28 cellular contexts compared by ENCODE assay signal in the genomic region with DNA sequence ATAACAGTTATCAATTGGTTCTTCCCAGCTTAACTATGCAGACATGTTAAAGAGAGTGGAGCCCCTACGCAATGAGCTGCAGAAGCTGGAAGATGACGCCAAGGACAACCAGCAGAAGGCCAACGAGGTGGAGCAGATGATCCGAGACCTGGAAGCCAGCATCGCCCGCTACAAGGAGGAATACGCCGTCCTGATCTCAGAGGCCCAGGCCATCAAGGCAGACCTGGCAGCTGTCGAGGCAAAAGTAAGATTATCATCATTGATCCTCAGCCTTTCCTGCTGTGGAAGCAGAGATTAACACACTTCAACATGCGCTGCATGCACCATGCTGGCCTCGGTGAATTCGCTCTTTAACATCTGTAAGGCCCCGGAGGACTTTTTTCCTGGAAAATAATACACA. TPM values are rescaled to one million over a fixed set of nuclear protein-coding genes. Genes with fewer than 3 reads are reported as not detected.
A peak's percentile ranks its signal among the peaks of the same experiment; 100 is the strongest.
DNase-seq lines count a peak whose midpoint lies in the region; ATAC-seq and TF ChIP-seq lines count a peak whose summit lies in the region.
"Had no signal": no experiment of that assay in that cellular context is flagged by ENCODE, and none has a peak within 500 bp of the region (broad histone marks: within the 10 kb centered on the region; RNA-seq: fewer than 3 reads in every experiment).

No MANE protein-coding gene starts in this region.

- H2BK5ac ChIP-seq in IMR-90 (ENCODE audit: low read depth, low read length, poor library complexity, severe bottlenecking), result no peak overlapping the region

- no peak for TF ChIP-seq RAD21 in IMR-90 (IDR thresholded peaks at IDR 0.05; ENCODE audit: low read length)

- no peak for ATAC-seq in IMR-90 (ENCODE audit: low read depth)
- ATAC-seq in effector memory CD8-positive, alpha-beta T cell (replicated peaks), result no peak
- ATAC-seq: A549, GM12878, GM23338, Panc1 had no signal

- H3K4me3 Mint-ChIP-seq in effector memory CD8-positive, alpha-beta T cell, result no peak overlapping the region
- H3K4me3 Mint-ChIP-seq: CD4-positive, alpha-beta memory T cell; GM23338 had no signal

- H2AK9ac ChIP-seq in IMR-90 (replicated peaks; ENCODE audit: low read depth, low read length, poor library complexity), result no peak overlapping the region

- H3K23ac ChIP-seq in IMR-90 (ENCODE audit: low read depth, low read length), result no peak overlapping the region

- peaks cover 41 to 55% of the 10 kb centered on the region in 2 experiments for H3K79me1 ChIP-seq in IMR-90 (ENCODE audit: low read depth in 1 of 2, low read length in 2 of 2)

- BruUV-seq in mammary epithelial cell (replicated peaks; lab: Mats Ljungman, UMichigan), result TSS peak; percentile 80
- BruUV-seq in IMR-90 (replicated peaks; lab: Mats Ljungman, UMichigan), result TSS peak; percentile 94

- no peak overlapping the region for H3K18ac ChIP-seq in IMR-90 (ENCODE audit: low read depth, low read length)

- 91% methylated on average over 13 of the region's 13 CpGs for WGBS in mammary epithelial cell (ENCODE audit: low coverage, missing lambda C conversion rate)
- WGBS in IMR-90 (ENCODE audit: extremely low coverage in 2 of 2, insufficient read length in 1 of 2), 2 experiments, result 94% methylated on average over 9 of the region's 13 CpGs; no CpG with 5 or more reads in 1 of the 2 experiments

- no peak overlapping the region for H3K4me2 ChIP-seq in mammary epithelial cell (ENCODE audit: insufficient read depth, low read depth, low read length)
- H3K4me2 ChIP-seq in IMR-90 (ENCODE audit: low read depth, low read length), result no peak overlapping the region
- H3K4me2 ChIP-seq: A549, GM23338 had no signal

- peaks cover 15% of the 10 kb centered on the region for H3K4me1 ChIP-seq in mammary epithelial cell (ENCODE audit: insufficient read depth, low read length)
- H3K4me1 ChIP-seq in breast epithelium, result no peaks in the 10 kb centered on the region
- H3K4me1 ChIP-seq in IMR-90 (ENCODE audit: control insufficient read depth, insufficient read depth, low read length), result peaks cover 13% of the 10 kb centered on the region
- H3K4me1 ChIP-seq: HAP-1 had no signal

- H3K4me3 ChIP-seq in mammary epithelial cell (replicated peaks in 1 of 3; ENCODE audit: insufficient read depth in 1 of 3, low read depth in 2 of 3, low read length in 3 of 3) (no peak overlapping the region), breast epithelium (no peak overlapping the region), IMR-90 (ENCODE audit: insufficient read depth, low read depth, low read length) (no peak overlapping the region)
- H3K4me3 ChIP-seq: A549, GM12878, GM23338, HAP-1, MG63 had no signal

- no peak for DNase-seq in mammary epithelial cell
- DNase-seq in breast epithelium (ENCODE audit: low spot score in 2 of 2), result no peak
- DNase-seq in IMR-90, result no peak
- no peak for DNase-seq in caudate nucleus (lab: John Stamatoyannopoulos, UW)
- DNase-seq in erythroblast (lab: John Stamatoyannopoulos, UW), result no peak
- no peak for DNase-seq in effector memory CD8-positive, alpha-beta T cell
- DNase-seq in NCI-H1417 treated with DMSO at 0.1 percent for 48 hours (lab: John Stamatoyannopoulos, UW), result no peak
- DNase-seq: C1 segment of cervical spinal cord; CD4-positive, alpha-beta memory T cell; COR-L47; DMS 273 treated with DMSO at 0.1 percent for 48 hours; DMS79; EL; GDM1; KG1; MG63; NCI-H1694; NCI-H2081 treated with DMSO at 0.1 percent for 48 hours; NCI-H2171; NCI-H345; NCI-H510A treated with DMSO at 0.1 percent for 48 hours; NCI-H774; SHP77 had no signal

- H3K27ac ChIP-seq in mammary epithelial cell (ENCODE audit: insufficient read depth, low read depth, low read length), result no peak overlapping the region
- H3K27ac ChIP-seq in breast epithelium, result no peak overlapping the region
- no peak overlapping the region for H3K27ac ChIP-seq in IMR-90 (ENCODE audit: insufficient read depth, low read length)
- peak overlapping the region; percentile 88 for H3K27ac ChIP-seq in caudate nucleus (ENCODE audit: low read depth, low read length)
- H3K27ac ChIP-seq: A549 had no signal

- H3K79me2 ChIP-seq in mammary epithelial cell (ENCODE audit: insufficient read depth, low read length), result peaks cover 9% of the 10 kb centered on the region

- no peak overlapping the region for H4K5ac ChIP-seq in IMR-90 (ENCODE audit: low read depth, low read length)

- no peaks in the 10 kb centered on the region for H3K27me3 Mint-ChIP-seq in effector memory CD8-positive, alpha-beta T cell
- H3K27me3 Mint-ChIP-seq: CD4-positive, alpha-beta memory T cell had no signal

- H3K4me1 Mint-ChIP-seq in effector memory CD8-positive, alpha-beta T cell (ENCODE audit: low read depth in 2 of 2), result no peaks in the 10 kb centered on the region
- H3K4me1 Mint-ChIP-seq: CD4-positive, alpha-beta memory T cell; GM23338 had no signal

- H2AFZ ChIP-seq in mammary epithelial cell (ENCODE audit: low read depth, low read length) (no peak overlapping the region), IMR-90 (replicated peaks; ENCODE audit: low read length, poor library complexity) (peak overlapping the region; percentile 23)
- H2AFZ ChIP-seq: GM23338 had no signal

- no peak overlapping the region for H3K27ac Mint-ChIP-seq in effector memory CD8-positive, alpha-beta T cell
- H3K27ac Mint-ChIP-seq: GM23338 had no signal

- no peak for TF ChIP-seq CTCF in mammary epithelial cell (conservative IDR thresholded peaks at IDR 0.05 in 1 of 2, IDR thresholded peaks at IDR 0.05 in 1 of 2; ENCODE audit: extremely low read depth in 1 of 2, insufficient read depth in 1 of 2, low read depth in 1 of 2, low read length in 2 of 2)
- no peak for TF ChIP-seq CTCF in breast epithelium (IDR thresholded peaks at IDR 0.05)
- no peak for TF ChIP-seq CTCF in IMR-90 (conservative IDR thresholded peaks at IDR 0.05; ENCODE audit: low read depth, low read length)

- TF ChIP-seq POLR2A in breast epithelium (IDR thresholded peaks at IDR 0.05) (no peak), IMR-90 (IDR thresholded peaks at IDR 0.05; ENCODE audit: low read depth, low read length) (no peak), erythroblast (IDR thresholded peaks at IDR 0.05; ENCODE audit: low read length) (no peak)

- intact Hi-C loops in mammary epithelial cell (cut with micrococcal nuclease), result no loop called here
- intact Hi-C loops in breast epithelium (cut with DNase I; ENCODE audit: low total_unique reads), result no loop called here
- intact Hi-C loops in IMR-90 (cut with micrococcal nuclease), result no loop called here

- no peaks in the 10 kb centered on the region for H3K9me3 Mint-ChIP-seq in effector memory CD8-positive, alpha-beta T cell
- H3K9me3 Mint-ChIP-seq: CD4-positive, alpha-beta memory T cell; GM23338 had no signal

- H3K4ac ChIP-seq in IMR-90 (ENCODE audit: low read depth, low read length), result no peak overlapping the region

- H3K9me3 ChIP-seq in mammary epithelial cell (replicated peaks; ENCODE audit: insufficient read depth, low read length) (no peaks in the 10 kb centered on the region), breast epithelium (no peaks in the 10 kb centered on the region), IMR-90 (ENCODE audit: control insufficient read depth, insufficient read depth, low read length) (no peaks in the 10 kb centered on the region)
- H3K9me3 ChIP-seq: A549, HAP-1, MG63 had no signal

- H3K9ac ChIP-seq in mammary epithelial cell (ENCODE audit: insufficient read depth, low read length), result no peak overlapping the region
- H3K9ac ChIP-seq in IMR-90 (ENCODE audit: low read depth, low read length), result no peak overlapping the region

- H3K14ac ChIP-seq in IMR-90 (replicated peaks; ENCODE audit: low read depth, low read length), result no peak overlapping the region

- no peak overlapping the region for H2BK15ac ChIP-seq in IMR-90 (ENCODE audit: low read depth, low read length)

- no peak overlapping the region for H3K56ac ChIP-seq in IMR-90 (ENCODE audit: extremely low read depth, insufficient read depth, low read length)

- POLR2A ChIA-PET in IMR-90 (lab: Charles Lee; ENCODE audit: unreplicated experiment), result no interaction called here

- H4K20me1 ChIP-seq in mammary epithelial cell (ENCODE audit: insufficient read depth, low read length) (no peaks in the 10 kb centered on the region), IMR-90 (ENCODE audit: insufficient read depth, low read length) (peaks cover 14% of the 10 kb centered on the region; the same call in 1 of the 2 replicates)

- no peak overlapping the region for H2AK5ac ChIP-seq in IMR-90 (ENCODE audit: low read depth, low read length)

- no peaks in the 10 kb centered on the region for H3K27me3 ChIP-seq in mammary epithelial cell (ENCODE audit: insufficient read depth, low read length)
- H3K27me3 ChIP-seq in breast epithelium, result no peaks in the 10 kb centered on the region
- H3K27me3 ChIP-seq in IMR-90 (ENCODE audit: control insufficient read depth, insufficient read depth, low read length), result no peaks in the 10 kb centered on the region
- H3K27me3 ChIP-seq: MG63 had no signal

- H2BK20ac ChIP-seq in IMR-90 (ENCODE audit: low read depth, low read length), result no peak overlapping the region

- no peak overlapping the region for H4K8ac ChIP-seq in IMR-90 (ENCODE audit: low read depth in 2 of 2, low read length in 2 of 2)

- in situ Hi-C loops in mammary epithelial cell (cut with MboI; ENCODE audit: low sequenced_read_pairs in 2 of 2), result no loop called here
- in situ Hi-C loops in IMR-90 (cut with MboI; ENCODE audit: low sequenced_read_pairs), result no loop called here

- peaks cover 17% of the 10 kb centered on the region for H3K9me1 ChIP-seq in IMR-90 (ENCODE audit: insufficient read depth, low read length)

- H2BK120ac ChIP-seq in IMR-90 (ENCODE audit: low read depth, low read length), result no peak overlapping the region

- H4K91ac ChIP-seq in IMR-90 (ENCODE audit: insufficient read depth, low read depth, low read length), result no peak overlapping the region

- peaks cover 96% of the 10 kb centered on the region for H3K36me3 Mint-ChIP-seq in effector memory CD8-positive, alpha-beta T cell (ENCODE audit: insufficient read depth)

- H3K36me3 ChIP-seq in mammary epithelial cell (ENCODE audit: insufficient read depth, low read length) (peaks cover 68% of the 10 kb centered on the region), breast epithelium (peaks cover 23% of the 10 kb centered on the region), IMR-90 (ENCODE audit: control insufficient read depth, insufficient read depth, low read length) (peaks cover 70% of the 10 kb centered on the region)

- dilution Hi-C loops in mammary epithelial cell (cut with HindIII; ENCODE audit: low sequenced_read_pairs), result loop anchor here (10.0 kb wide), 2 partner anchors 48 to 62 kb away; no protein-coding TSS in a partner anchor
- dilution Hi-C loops in IMR-90 (cut with HindIII; ENCODE audit: low sequenced_read_pairs, unreplicated experiment), result no loop called here

- CTCF ChIA-PET in mammary epithelial cell (lab: Charles Lee; ENCODE audit: low non-redundant PET) (no interaction called here), IMR-90 (lab: Yijun Ruan, JAX) (no interaction called here)

TF ChIP-seq in IMR-90, 13 proteins besides CTCF, POLR2A, EP300 and RAD21 (continues in another document):
- no peak for TF ChIP-seq MXI1 (IDR thresholded peaks at IDR 0.05; ENCODE audit: borderline replicate concordance, low read depth, low read length)

RNA-seq across cellular contexts. Expression of a gene that starts 53.6 kb away (rescaled TPM):
- 100 to 1,000 TPM; 310 to 486 TPM for total RNA-seq in mammary epithelial cell
- 739 TPM for polyA plus RNA-seq in mammary epithelial cell
- 315 TPM for polyA minus RNA-seq in mammary epithelial cell
- total RNA-seq in breast epithelium, result 100 to 1,000 TPM; 467 to 860 (median 474) TPM
- total RNA-seq in IMR-90 (2012; rRNA removed), result 578 and 1,483 TPM in 2 replicates
- 485 and 535 TPM in 2 replicates for polyA plus RNA-seq in IMR-90 (2012; rRNA removed)
- 72.4 and 152 TPM in 2 replicates for polyA plus RNA-seq in IMR-90 (2012; cell fraction: cytosol; rRNA removed)
- 46.8 and 204 TPM in 2 replicates for polyA plus RNA-seq in IMR-90 (2012; cell fraction: nucleus; rRNA removed; ENCODE audit: low replicate concordance)
